In genomic region chr2:100606740-100607343, GRCh38 we compare ENCODE assay signal across 8 cellular contexts. TPM values are rescaled to one million over a fixed set of nuclear protein-coding genes. Genes with fewer than 3 reads are reported as not detected.
DNase-seq lines count a peak whose midpoint lies in the region; ATAC-seq and TF ChIP-seq lines count a peak whose summit lies in the region.

No MANE protein-coding gene starts in this region.

- no peaks in the 10 kb centered on the region for H3K4me1 Mint-ChIP-seq in activated CD8-positive, alpha-beta T cell treated with anti-CD3 and anti-CD28 coated beads for 36 hours (ENCODE audit: low read depth)

- CTCF ChIA-PET in activated CD8-positive, alpha-beta T cell treated with anti-CD3 and anti-CD28 coated beads for 36 hours (lab: Charles Lee) = interaction anchor here (0.7 to 7.8 kb wide), 38 partner anchors 8 to 1047 kb away, joined by 3 to 61 read pairs (median 4); partner anchors contain the start of gene RPL31

- no peak overlapping the region for H3K4me3 ChIP-seq in fibroblast of villous mesenchyme (ENCODE audit: low read depth, low read length)

- H3K9me3 Mint-ChIP-seq in activated CD8-positive, alpha-beta T cell treated with anti-CD3 and anti-CD28 coated beads for 36 hours = no peaks in the 10 kb centered on the region

- peak; percentile 48 for DNase-seq in 8988T
- peak; percentile 62 for DNase-seq in ELR (ENCODE audit: low read depth)
- peak; percentile 8 for DNase-seq in NCI-H1694 (lab: John Stamatoyannopoulos, UW)
- peak; percentile 42 for DNase-seq in activated CD8-positive, alpha-beta T cell treated with anti-CD3 and anti-CD28 coated beads for 36 hours
- DNase-seq in fibroblast of villous mesenchyme (ENCODE audit: low read depth) = peak; percentile 29
- peak; percentile 35 for DNase-seq in occipital lobe (lab: John Stamatoyannopoulos, UW)

- H3K27me3 Mint-ChIP-seq in activated CD8-positive, alpha-beta T cell treated with anti-CD3 and anti-CD28 coated beads for 36 hours = no peaks in the 10 kb centered on the region

- ATAC-seq in activated CD8-positive, alpha-beta T cell treated with anti-CD3 and anti-CD28 coated beads for 36 hours = peak; percentile 64
- ATAC-seq in HG03097 (IDR thresholded peaks at IDR 0.05; ENCODE audit: low FRiP score, unreplicated experiment) (no peak), GM18861 (IDR thresholded peaks at IDR 0.05; ENCODE audit: unreplicated experiment) (no peak)

- H3K4me3 Mint-ChIP-seq in activated CD8-positive, alpha-beta T cell treated with anti-CD3 and anti-CD28 coated beads for 36 hours = no peak overlapping the region

- no peaks in the 10 kb centered on the region for H3K36me3 Mint-ChIP-seq in activated CD8-positive, alpha-beta T cell treated with anti-CD3 and anti-CD28 coated beads for 36 hours (ENCODE audit: low read depth)

- H3K27ac Mint-ChIP-seq in activated CD8-positive, alpha-beta T cell treated with anti-CD3 and anti-CD28 coated beads for 36 hours = no peak overlapping the region

- intact Hi-C loops in activated CD8-positive, alpha-beta T cell treated with anti-CD3 and anti-CD28 coated beads for 36 hours (cut with micrococcal nuclease) = no loop called here

- POLR2A ChIA-PET in activated CD8-positive, alpha-beta T cell treated with anti-CD3 and anti-CD28 coated beads for 36 hours (lab: Charles Lee) = no interaction called here

- TF ChIP-seq CTCF in activated CD8-positive, alpha-beta T cell treated with anti-CD3 and anti-CD28 coated beads for 36 hours (IDR thresholded peaks at IDR 0.05) = peak; percentile 78
- peak; percentile 86 for TF ChIP-seq CTCF in fibroblast of villous mesenchyme (IDR thresholded peaks at IDR 0.05; ENCODE audit: insufficient read depth, low read depth, low read length)

RNA-seq across cellular contexts. Expression of gene PDCL3, which starts 44.0 kb away (rescaled TPM):
- total RNA-seq in activated CD8-positive, alpha-beta T cell treated with anti-CD3 and anti-CD28 coated beads for 36 hours = 10 to 100 TPM; 31.9 to 35.7 TPM
- total RNA-seq in fibroblast of villous mesenchyme (17.1 and 25.5 TPM in 2 replicates), occipital lobe (8.1 TPM)

Comparison
In these comparisons a context has a peak if more than half of its experiments do, and no peak if none do; other contexts are left out.
1. DNase-seq: peak in every context shown above with its lines; median percentile 62 in ELR; 48 in 8988T; 42 in activated CD8-positive, alpha-beta T cell treated with anti-CD3 and anti-CD28 coated beads for 36 hours; 35 in occipital lobe; 29 in fibroblast of villous mesenchyme; 8 in NCI-H1694.